ENCODE assay signal across 39 cellular contexts in genomic region chr3:10093678-10094077, GRCh38. TPM values are rescaled to one million over a fixed set of nuclear protein-coding genes. Genes with fewer than 3 reads are reported as not detected.
"Had no signal": no experiment of that assay in that cellular context is flagged by ENCODE, and none has a peak within 500 bp of the region (broad histone marks: within the 10 kb centered on the region; RNA-seq: fewer than 3 reads in every experiment).

No MANE protein-coding gene starts in this region.

- H3K9me3 ChIP-seq: ascending aorta, MG63, Peyer's patch had no signal

- H3K4me1 Mint-ChIP-seq: activated CD4-positive, alpha-beta T cell treated with anti-CD3 and anti-CD28 coated beads for 36 hours; activated CD4-positive, alpha-beta T cell treated with anti-CD3 and anti-CD28 coated beads, Interleukin-2, amount 10 ng/mL, durations not matched to agents 7 days and 5 days; activated naive CD4-positive, alpha-beta T cell treated with anti-CD3 and anti-CD28 coated beads, Interleukin-2, amount 50 U/mL, for 24 hours; activated naive CD8-positive, alpha-beta T cell treated with anti-CD3 and anti-CD28 coated beads, Interleukin-2, amount 10 ng/mL, durations not matched to agents 7 days and 5 days; WTC11 had no signal

- H3K4me3 Mint-ChIP-seq: activated CD4-positive, alpha-beta T cell treated with anti-CD3 and anti-CD28 coated beads for 36 hours; activated CD4-positive, alpha-beta T cell treated with anti-CD3 and anti-CD28 coated beads, Interleukin-2, amount 10 ng/mL, durations not matched to agents 7 days and 5 days; activated CD8-positive, alpha-beta T cell treated with anti-CD3 and anti-CD28 coated beads, Interleukin-2, amount 10 ng/mL, durations not matched to agents 7 days and 5 days; activated naive CD4-positive, alpha-beta T cell treated with anti-CD3 and anti-CD28 coated beads, Interleukin-2, amount 50 U/mL, for 24 hours; activated naive CD8-positive, alpha-beta T cell treated with anti-CD3 and anti-CD28 coated beads, Interleukin-2, amount 10 ng/mL, durations not matched to agents 7 days and 5 days; activated T-cell treated with anti-CD3 and anti-CD28 coated beads, Interleukin-2, amount 50 U/mL, for 24 hours; WTC11 had no signal

- H3K27ac Mint-ChIP-seq: activated CD4-positive, alpha-beta T cell treated with anti-CD3 and anti-CD28 coated beads for 36 hours; activated CD4-positive, alpha-beta T cell treated with anti-CD3 and anti-CD28 coated beads, Interleukin-2, amount 10 ng/mL, durations not matched to agents 7 days and 5 days; activated CD8-positive, alpha-beta T cell treated with anti-CD3 and anti-CD28 coated beads, Interleukin-2, amount 10 ng/mL, durations not matched to agents 7 days and 5 days; activated naive CD4-positive, alpha-beta T cell treated with anti-CD3 and anti-CD28 coated beads, Interleukin-2, amount 50 U/mL, for 24 hours; activated naive CD8-positive, alpha-beta T cell treated with anti-CD3 and anti-CD28 coated beads, Interleukin-2, amount 10 ng/mL, durations not matched to agents 7 days and 5 days; activated T-cell treated with anti-CD3 and anti-CD28 coated beads, Interleukin-2, amount 50 U/mL, for 24 hours; activated T-helper 2 cell treated with anti-CD3 and anti-CD28 coated beads, Interferon-gamma antibody, Interleukin-2, Interleukin-4, amounts not matched to agents 10 μg/mL and 5 μg/mL and 100 μg/mL, durations not matched to agents 14 hours and 24 hours and 36 hours; WTC11 had no signal

- H3K9me3 Mint-ChIP-seq: activated CD4-positive, alpha-beta T cell treated with anti-CD3 and anti-CD28 coated beads, Interleukin-2, amount 10 ng/mL, durations not matched to agents 7 days and 5 days; activated naive CD4-positive, alpha-beta T cell treated with anti-CD3 and anti-CD28 coated beads, Interleukin-2, amount 50 U/mL, for 24 hours; activated naive CD8-positive, alpha-beta T cell treated with anti-CD3 and anti-CD28 coated beads, Interleukin-2, amount 10 ng/mL, durations not matched to agents 7 days and 5 days; activated T-cell treated with anti-CD3 and anti-CD28 coated beads, Interleukin-2, amount 50 U/mL, for 24 hours; activated T-helper 2 cell treated with anti-CD3 and anti-CD28 coated beads, Interferon-gamma antibody, Interleukin-2, Interleukin-4, amounts not matched to agents 10 μg/mL and 5 μg/mL and 100 μg/mL, durations not matched to agents 14 hours and 24 hours and 36 hours; WTC11 had no signal

- H3K36me3 ChIP-seq: ascending aorta, cardiac muscle cell, Peyer's patch had no signal

- H3K4me1 ChIP-seq: ascending aorta, Peyer's patch had no signal

- H3K27ac ChIP-seq: ascending aorta, cardiac muscle cell, Peyer's patch had no signal

- H3K27me3 Mint-ChIP-seq: activated CD4-positive, alpha-beta T cell treated with anti-CD3 and anti-CD28 coated beads for 36 hours; activated CD4-positive, alpha-beta T cell treated with anti-CD3 and anti-CD28 coated beads, Interleukin-2, amount 10 ng/mL, durations not matched to agents 7 days and 5 days; activated naive CD4-positive, alpha-beta T cell treated with anti-CD3 and anti-CD28 coated beads, Interleukin-2, amount 50 U/mL, for 24 hours; activated naive CD8-positive, alpha-beta T cell treated with anti-CD3 and anti-CD28 coated beads, Interleukin-2, amount 10 ng/mL, durations not matched to agents 7 days and 5 days; activated T-cell treated with anti-CD3 and anti-CD28 coated beads, Interleukin-2, amount 50 U/mL, for 24 hours had no signal

- DNase-seq: activated CD4-positive, alpha-beta T cell treated with anti-CD3 and anti-CD28 coated beads for 36 hours; activated CD4-positive, alpha-beta T cell treated with anti-CD3 and anti-CD28 coated beads, Interleukin-2, amount 10 ng/mL, durations not matched to agents 7 days and 5 days; activated CD4-positive, alpha-beta T cell treated with anti-CD3 and anti-CD28 coated beads, Interleukin-2, amount 50 U/mL, for 48 hours; activated CD8-positive, alpha-beta T cell treated with anti-CD3 and anti-CD28 coated beads, Interleukin-2, amount 10 ng/mL, durations not matched to agents 7 days and 5 days; activated gamma-delta T cell; activated naive CD4-positive, alpha-beta T cell treated with Interleukin-2 at 50 U/mL for 16 hours; activated naive CD8-positive, alpha-beta T cell treated with anti-CD3 and anti-CD28 coated beads, Interleukin-2, amount 10 ng/mL, durations not matched to agents 7 days and 5 days; activated T-cell treated with anti-CD3 and anti-CD28 coated beads, Interleukin-2, amount 50 U/mL, for 24 hours; amygdala; Karpas-422; KBM-7; MG63; NCI-H1048; NCI-H146; NCI-H187; NCI-H2029 treated with DMSO at 0.1 percent for 48 hours; NCI-H2107; NCI-H2171; NCI-H510A; NCI-H526; NCI-H748 treated with DMSO at 0.1 percent for 48 hours; NK-92 treated with Interleukin-12 subunit alpha and Interleukin-12 subunit beta, amount 100 ng/mL, for 24 hours; PC-3; Peyer's patch; RPMI8226; SIG-M5; SW 1271; T-helper 1 cell; T-helper 2 cell; T-helper 9 cell had no signal

- H3K4me3 ChIP-seq: ascending aorta, cardiac muscle cell, MG63, Peyer's patch had no signal

- ATAC-seq: activated CD4-positive, alpha-beta T cell treated with anti-CD3 and anti-CD28 coated beads for 36 hours; activated CD4-positive, CD25-positive, alpha-beta regulatory T cell treated with anti-CD3 and anti-CD28 coated beads, Interleukin-2, amount 50 U/mL, for 24 hours; activated CD8-positive, alpha-beta T cell treated with anti-CD3 and anti-CD28 coated beads, Interleukin-2, amount 10 ng/mL, durations not matched to agents 7 days and 5 days; PC-3; SK-N-SH treated with all-trans-retinoic acid at 6 μM for 48 hours; WTC11 had no signal

- H3K27me3 ChIP-seq: ascending aorta, cardiac muscle cell, MG63, Peyer's patch had no signal

RNA-seq across cellular contexts. Expression of gene FANCD2OS, which starts 14.4 kb away (rescaled TPM):
- total RNA-seq: activated CD4-positive, alpha-beta T cell treated with anti-CD3 and anti-CD28 coated beads for 36 hours; activated CD4-positive, alpha-beta T cell treated with anti-CD3 and anti-CD28 coated beads, Interleukin-2, amount 10 ng/mL, durations not matched to agents 7 days and 5 days; activated CD8-positive, alpha-beta T cell treated with anti-CD3 and anti-CD28 coated beads, Interleukin-2, amount 10 ng/mL, durations not matched to agents 7 days and 5 days; activated naive CD8-positive, alpha-beta T cell treated with anti-CD3 and anti-CD28 coated beads, Interleukin-2, amount 10 ng/mL, durations not matched to agents 7 days and 5 days; activated T-helper 2 cell treated with anti-CD3 and anti-CD28 coated beads, Interferon-gamma antibody, Interleukin-2, Interleukin-4, amounts not matched to agents 10 μg/mL and 5 μg/mL and 100 μg/mL, durations not matched to agents 14 hours and 24 hours and 36 hours; ascending aorta; cardiac muscle cell; PC-3; Peyer's patch; SK-MEL-5; WTC11 had no signal
- polyA plus RNA-seq: adipose tissue, cardiac muscle cell had no signal
